ENCODE assay signal across 23 cellular contexts in the genomic region with DNA sequence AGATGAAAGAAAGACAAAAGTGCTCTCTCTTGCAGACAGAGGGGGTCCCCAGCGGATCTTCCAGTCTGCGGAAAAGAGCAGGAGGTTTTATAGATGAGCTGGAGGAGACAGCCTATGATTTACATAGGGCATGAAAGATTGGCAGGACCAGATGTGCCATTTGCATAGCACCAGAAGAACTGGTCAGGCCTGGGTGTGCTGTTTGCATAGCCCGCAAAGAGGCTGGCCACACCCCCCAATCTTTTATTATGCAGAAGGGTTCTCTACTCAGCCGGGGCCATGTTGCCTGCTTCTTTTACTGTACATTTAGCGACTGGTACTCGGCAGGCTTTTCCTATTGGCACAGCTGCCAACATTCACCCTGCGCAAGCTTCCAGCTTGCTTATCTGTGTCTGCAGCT.
"Had no signal": no experiment of that assay in that cellular context is flagged by ENCODE, and none has a peak within 500 bp of the region (broad histone marks: within the 10 kb centered on the region; RNA-seq: fewer than 3 reads in every experiment).

No MANE protein-coding gene starts in this region.

- H3K9me3 ChIP-seq: pancreas, right lobe of liver had no signal

- ATAC-seq: foreskin keratinocyte; left cardiac atrium; left ventricle myocardium superior; pancreas; right lobe of liver; stimulated activated naive B cell treated with anti-CD40 and anti-IgM and Interleukin-4, amounts not matched to agents 10 μg/mL and 1 μg/mL and 100 μg/mL, for 72 hours had no signal

- DNase-seq: effector CD4-positive, alpha-beta T cell; endodermal cell; erythroblast; foreskin keratinocyte; kidney; left cardiac atrium; left ventricle myocardium superior; mesenchymal stem cell; midbrain; naive B cell; occipital lobe; pancreas; retina; right lobe of liver; stimulated activated CD4-positive, alpha-beta T cell treated with anti-CD3 and anti-CD28 coated beads, Interleukin-2, amount 100 ng/mL, for 24 hours; stimulated activated CD4-positive, alpha-beta T cell treated with anti-CD3 and anti-CD28 coated beads, Interleukin-4, amount 100 ng/mL, for 4 hours; stimulated activated naive B cell treated with anti-CD40 and anti-IgM and Interleukin-4, amounts not matched to agents 10 μg/mL and 1 μg/mL and 100 μg/mL, for 72 hours; stomach; substantia nigra; trophoblast cell had no signal

- H3K27ac ChIP-seq: coronary artery, foreskin keratinocyte, pancreas, right lobe of liver, stomach had no signal

- H3K36me3 ChIP-seq: pancreas, right lobe of liver, stomach had no signal

- H3K4me3 ChIP-seq: coronary artery, lung, pancreas, right lobe of liver, stomach had no signal

- H3K4me1 ChIP-seq: foreskin keratinocyte, pancreas, right lobe of liver, stomach had no signal

- FAIRE-seq: endothelial cell of umbilical vein, kidney, pancreas had no signal

- H3K27me3 ChIP-seq: foreskin keratinocyte, pancreas, right lobe of liver, stomach had no signal
